ENCODE assay signal across 9 cellular contexts in genomic region chr2:216497382-216497781, GRCh38. TPM values are rescaled to one million over a fixed set of nuclear protein-coding genes. Genes with fewer than 3 reads are reported as not detected.
DNase-seq lines count a peak whose midpoint lies in the region; ATAC-seq and TF ChIP-seq lines count a peak whose summit lies in the region.
"Had no signal": no experiment of that assay in that cellular context is flagged by ENCODE, and none has a peak within 500 bp of the region (broad histone marks: within the 10 kb centered on the region; RNA-seq: fewer than 3 reads in every experiment).

No MANE protein-coding gene starts in this region.

- peaks cover 27% of the 10 kb centered on the region for H3K36me3 ChIP-seq in CD4-positive, alpha-beta memory T cell (ENCODE audit: insufficient read depth, low read length)
- peaks cover 6% of the 10 kb centered on the region for H3K36me3 ChIP-seq in colonic mucosa
- H3K36me3 ChIP-seq in neural cell (ENCODE audit: insufficient read depth, low read length): peaks cover 7% of the 10 kb centered on the region

- H3K36me3 Mint-ChIP-seq in CD4-positive, alpha-beta memory T cell: peaks cover 33 to 41% of the 10 kb centered on the region in 2 donors
- H3K36me3 Mint-ChIP-seq in IgD-negative memory B cell: peaks cover 5% of the 10 kb centered on the region

- H3K4me1 ChIP-seq in CD4-positive, alpha-beta memory T cell (ENCODE audit: insufficient read depth, low read length): peaks cover 41% of the 10 kb centered on the region
- H3K4me1 ChIP-seq in colonic mucosa: peaks cover 18% of the 10 kb centered on the region

- TF ChIP-seq CTCF in colonic mucosa (IDR thresholded peaks at IDR 0.05) (no peak), neural cell (IDR thresholded peaks at IDR 0.05; ENCODE audit: poor library complexity, severe bottlenecking) (no peak), lower leg skin (IDR thresholded peaks at IDR 0.05) (no peak)

- H3K27ac Mint-ChIP-seq in CD4-positive, alpha-beta memory T cell: peak overlapping the region in 6 of 7 donors; percentile 62 to 99 (median 96)
- H3K27ac Mint-ChIP-seq in IgD-negative memory B cell: peak overlapping the region; percentile 9 to 86 (median 61)

- H3K27ac ChIP-seq in CD4-positive, alpha-beta memory T cell (ENCODE audit: low read depth, low read length): no peak overlapping the region
- no peak overlapping the region for H3K27ac ChIP-seq in colonic mucosa
- H3K27ac ChIP-seq in neural cell (ENCODE audit: low read length): no peak overlapping the region

- intact Hi-C loops in CD4-positive, alpha-beta memory T cell (cut with micrococcal nuclease): loop anchor here (5.0 kb wide), 1 partner anchor 385 kb away; no protein-coding TSS in a partner anchor
- intact Hi-C loops in colonic mucosa (cut with DNase I) (loop anchor here (10.0 kb wide), 1 partner anchor 73 kb away; no protein-coding TSS in a partner anchor), lower leg skin (cut with DNase I; ENCODE audit: low total_unique reads) (no loop called here)

- H2AFZ ChIP-seq in neural cell (ENCODE audit: low read depth, low read length): no peak overlapping the region

- H3K27me3 Mint-ChIP-seq in CD4-positive, alpha-beta memory T cell: no peaks in the 10 kb centered on the region
- H3K27me3 Mint-ChIP-seq in IgD-negative memory B cell: no peaks in the 10 kb centered on the region

- POLR2A ChIA-PET in CD4-positive, alpha-beta memory T cell (lab: Charles Lee; ENCODE audit: partially characterized antibody): interaction anchor here (2.3 kb wide), 1 partner anchor 9 kb away, joined by 9 read pairs; no protein-coding TSS in a partner anchor

- peaks cover 18% of the 10 kb centered on the region for H3K79me2 ChIP-seq in neural cell (replicated peaks; ENCODE audit: insufficient read depth, low read length)

- peak overlapping the region in 1 of 2 donors; percentile 93 for H3K9ac ChIP-seq in colonic mucosa (ENCODE audit: low read depth in 2 of 2, low read length in 2 of 2)
- no peak overlapping the region for H3K9ac ChIP-seq in neural cell (ENCODE audit: low read length)

- WGBS in lower leg skin, 2 donors: 92 to 93% methylated on average over 3 of the region's 3 CpGs

- no peak for TF ChIP-seq EP300 in neural cell (conservative IDR thresholded peaks at IDR 0.05; ENCODE audit: poor library complexity, severe bottlenecking)

- H3K4me3 Mint-ChIP-seq in CD4-positive, alpha-beta memory T cell: peak overlapping the region; percentile 68 to 100 (median 98)
- peak overlapping the region; percentile 91 to 98 (median 95) for H3K4me3 Mint-ChIP-seq in IgD-negative memory B cell

- H3F3A ChIP-seq in neural cell (ENCODE audit: insufficient read depth, low read length, poor library complexity, severe bottlenecking): no peaks in the 10 kb centered on the region

- H3K9me3 ChIP-seq in CD4-positive, alpha-beta memory T cell (ENCODE audit: control insufficient read depth in 1 of 2, low read length in 2 of 2): no peaks in the 10 kb centered on the region
- H3K9me3 ChIP-seq in colonic mucosa (no peaks in the 10 kb centered on the region), neural cell (ENCODE audit: low read length) (no peaks in the 10 kb centered on the region)

- H3K4me2 ChIP-seq in neural cell (ENCODE audit: low read length): peak overlapping the region; percentile 92

- H3K9me3 Mint-ChIP-seq in CD4-positive, alpha-beta memory T cell: no peaks in the 10 kb centered on the region
- no peaks in the 10 kb centered on the region for H3K9me3 Mint-ChIP-seq in IgD-negative memory B cell

- H3K27me3 ChIP-seq in CD4-positive, alpha-beta memory T cell (ENCODE audit: insufficient read depth, low read length): no peaks in the 10 kb centered on the region
- H3K27me3 ChIP-seq in colonic mucosa (no peaks in the 10 kb centered on the region), neural cell (ENCODE audit: insufficient read depth, low read depth, low read length) (no peaks in the 10 kb centered on the region)

- TF ChIP-seq POLR2A in lower leg skin (IDR thresholded peaks at IDR 0.05): no peak

- no peaks in the 10 kb centered on the region for H4K20me1 ChIP-seq in neural cell (ENCODE audit: insufficient read depth)

- H3K4me3 ChIP-seq in CD4-positive, alpha-beta memory T cell (ENCODE audit: low read length in 2 of 2): no peak overlapping the region
- H3K4me3 ChIP-seq in colonic mucosa (peak overlapping the region; percentile 88), neural cell (ENCODE audit: low read length) (peak overlapping the region; percentile 87), lower leg skin (ENCODE audit: low read depth, poor library complexity, severe bottlenecking) (no peak overlapping the region)

- CTCF ChIA-PET in CD4-positive, alpha-beta memory T cell (lab: Charles Lee; ENCODE audit: partially characterized antibody): interaction anchor here (1.2 to 2.1 kb wide), 5 partner anchors 9 to 83 kb away, joined by 3 to 8 read pairs (median 4); no protein-coding TSS in a partner anchor

- DNase-seq in CD4-positive, alpha-beta memory T cell: no peak
- DNase-seq in colonic mucosa: no peak
- DNase-seq in OCI-M2 (lab: John Stamatoyannopoulos, UW; ENCODE audit: unreplicated experiment): no peak
- DNase-seq in AG20443 (ENCODE audit: low spot score): no peak
- DNase-seq in lower leg skin (ENCODE audit: low spot score in 2 of 2): no peak
- DNase-seq: kidney had no signal

- ATAC-seq in GM21786 (IDR thresholded peaks at IDR 0.05; ENCODE audit: unreplicated experiment): no peak

- TF ChIP-seq RAD21 in neural cell (conservative IDR thresholded peaks at IDR 0.05): no peak

- peaks cover 31 to 47% (median 36%) of the 10 kb centered on the region in 4 donors for H3K4me1 Mint-ChIP-seq in CD4-positive, alpha-beta memory T cell
- peaks cover 47 to 51% (median 47%) of the 10 kb centered on the region in 3 donors for H3K4me1 Mint-ChIP-seq in IgD-negative memory B cell

- H3K9me2 ChIP-seq in neural cell (ENCODE audit: insufficient read depth, low read length): no peaks in the 10 kb centered on the region

TF ChIP-seq in neural cell, 6 proteins besides CTCF, POLR2A, EP300 and RAD21:
- TF ChIP-seq EZH2 (IDR thresholded peaks at IDR 0.05; ENCODE audit: borderline replicate concordance, insufficient read depth, low read length, poor library complexity, severe bottlenecking) (no peak), TAF1 (IDR thresholded peaks at IDR 0.05; ENCODE audit: low read depth) (no peak), REST (IDR thresholded peaks at IDR 0.05; ENCODE audit: borderline replicate concordance) (no peak), MXI1 (conservative IDR thresholded peaks at IDR 0.05; ENCODE audit: poor library complexity, severe bottlenecking) (no peak), POLR2AphosphoS5 (IDR thresholded peaks at IDR 0.05) (no peak), SMC3 (conservative IDR thresholded peaks at IDR 0.05; ENCODE audit: poor library complexity) (no peak)
TF ChIP-seq in neural cell: peak in this region for 0.

RNA-seq across cellular contexts. Expression of gene RPL37A, which starts 1.3 kb away (rescaled TPM):
- 1,000 to 10,000 TPM; 3,034 to 3,213 TPM for total RNA-seq in CD4-positive, alpha-beta memory T cell
- polyA plus RNA-seq in CD4-positive, alpha-beta memory T cell: 1,000 to 10,000 TPM; 1,713 to 3,751 TPM
- polyA plus RNA-seq in IgD-negative memory B cell: 4,003 TPM
- 1,000 to 10,000 TPM; 1,895 to 2,156 TPM for total RNA-seq in colonic mucosa
- 1,507 and 1,655 TPM in 2 replicates for polyA plus RNA-seq in neural cell
- 291 and 334 TPM in 2 replicates for polyA minus RNA-seq in neural cell
- 1,000 to 10,000 TPM; 1,765 to 2,628 (median 2,029) TPM for total RNA-seq in lower leg skin

Comparison
In these comparisons a context has a peak if more than half of its experiments do, and no peak if none do; other contexts are left out.
1. H3K4me3 ChIP-seq: peak in colonic mucosa (single experiment) and neural cell (single experiment); none in CD4-positive, alpha-beta memory T cell (0 of 2) and lower leg skin (single experiment).